25 cellular contexts compared by ENCODE assay signal in genomic region chr12:26410686-26411085, GRCh38.
"Had no signal": no experiment of that assay in that cellular context is flagged by ENCODE, and none has a peak within 500 bp of the region (broad histone marks: within the 10 kb centered on the region; RNA-seq: fewer than 3 reads in every experiment).

No MANE protein-coding gene starts in this region.

- H3K4me2 ChIP-seq: neural progenitor cell had no signal

- DNase-seq: naive thymus-derived CD4-positive, alpha-beta T cell; natural killer cell; occipital lobe; ovary; posterior cingulate gyrus; right cardiac atrium; stimulated activated CD4-positive, alpha-beta T cell treated with anti-CD3 and anti-CD28 coated beads, Interleukin-15, amount 100 ng/mL, for 24 hours; stimulated activated CD4-positive, alpha-beta T cell treated with anti-CD3 and anti-CD28 coated beads, Interleukin-2, amount 100 ng/mL, for 24 hours; stimulated activated CD4-positive, alpha-beta T cell treated with anti-CD3 and anti-CD28 coated beads, Interleukin-2, amount 100 ng/mL, for 48 hours; stimulated activated CD4-positive, alpha-beta T cell treated with anti-CD3 and anti-CD28 coated beads, Interleukin-4, amount 100 ng/mL, for 24 hours; stimulated activated naive B cell treated with anti-CD40 and anti-IgM and Interleukin-4, amounts not matched to agents 10 μg/mL and 1 μg/mL and 100 μg/mL, for 72 hours; stimulated activated naive CD4-positive, alpha-beta T cell treated with Interleukin-2 at 50 U/mL for 16 hours; stomach; thyroid gland; trophoblast cell; upper lobe of left lung had no signal

- ATAC-seq: naive thymus-derived CD4-positive, alpha-beta T cell; natural killer cell; right cardiac atrium; sciatic nerve; stimulated activated effector memory CD8-positive, alpha-beta T cell treated with anti-CD3 and anti-CD28 coated beads, Interleukin-12 subunit alpha, Interleukin-12 subunit beta, amount 100 ng/mL, for 72 hours; stimulated activated naive B cell treated with anti-CD40 and anti-IgM and Interleukin-4, amounts not matched to agents 10 μg/mL and 1 μg/mL and 100 μg/mL, for 72 hours had no signal

- H3K36me3 ChIP-seq: neural progenitor cell, ovary, thoracic aorta, thyroid gland had no signal

- H3K9me3 ChIP-seq: ovary, stomach, thoracic aorta, thyroid gland, tibial nerve, upper lobe of left lung, vagina had no signal

- H3K4me1 ChIP-seq: neural progenitor cell, parathyroid adenoma, stomach, thyroid gland, tibial nerve, upper lobe of left lung, vagina had no signal

- H3K79me2 ChIP-seq: parathyroid adenoma had no signal

- H3K27me3 ChIP-seq: neural progenitor cell, ovary, stomach, thyroid gland, tibial nerve, upper lobe of left lung, vagina had no signal

- H3K9ac ChIP-seq: neural progenitor cell, parathyroid adenoma had no signal

- H2AFZ ChIP-seq: neural progenitor cell, parathyroid adenoma had no signal

- H3K27ac ChIP-seq: neural progenitor cell, ovary, parathyroid adenoma, skin epidermis, stomach, thoracic aorta, thyroid gland, tibial nerve, upper lobe of left lung, vagina had no signal

- FAIRE-seq: urothelium cell line had no signal

- H3K4me3 ChIP-seq: neural progenitor cell, ovary, skin epidermis, stomach, thoracic aorta, thyroid gland, tibial nerve, upper lobe of left lung, vagina had no signal
